ENCODE assay signal across 11 cellular contexts in genomic region chr5:139662617-139663016, GRCh38. TPM values are rescaled to one million over a fixed set of nuclear protein-coding genes. Genes with fewer than 3 reads are reported as not detected.
A peak's percentile ranks its signal among the peaks of the same experiment; 100 is the strongest.
DNase-seq lines count a peak whose midpoint lies in the region; TF ChIP-seq lines count a peak whose summit lies in the region.
"Had no signal": no experiment of that assay in that cellular context is flagged by ENCODE, and none has a peak within 500 bp of the region (broad histone marks: within the 10 kb centered on the region; RNA-seq: fewer than 3 reads in every experiment).

No MANE protein-coding gene starts in this region.

- H3K9ac ChIP-seq in liver (ENCODE audit: low read depth in 1 of 2, low read length in 2 of 2) = no peak overlapping the region
- H3K9ac ChIP-seq in subcutaneous abdominal adipose tissue (ENCODE audit: low read length in 5 of 5) = peak overlapping the region in 1 of 5 donors; percentile 64

- H3K4me3 ChIP-seq in Peyer's patch = no peak overlapping the region
- H3K4me3 ChIP-seq in liver (ENCODE audit: low read depth in 1 of 3, low read length in 3 of 3) = no peak overlapping the region
- H3K4me3 ChIP-seq in subcutaneous abdominal adipose tissue (ENCODE audit: low read depth in 1 of 5, low read length in 5 of 5) = no peak overlapping the region

- H3K27ac ChIP-seq in Peyer's patch = peak overlapping the region in 3 of 4 donors; percentile 54 to 92 (median 56)
- H3K27ac ChIP-seq in liver (ENCODE audit: low read depth in 1 of 2, low read length in 2 of 2) = peak overlapping the region; percentile 72
- H3K27ac ChIP-seq in subcutaneous abdominal adipose tissue (ENCODE audit: low read depth, low read length) = peak overlapping the region; percentile 97
- H3K27ac ChIP-seq: VCaP had no signal

- H3K4me1 ChIP-seq in Peyer's patch (peaks cover 0 to 75% (median 49%) of the 10 kb centered on the region in 4 donors), liver (ENCODE audit: control insufficient read depth in 4 of 4, insufficient read depth in 4 of 4, low read length in 3 of 4) (peaks cover 71 to 98% (median 92%) of the 10 kb centered on the region in 4 donors), subcutaneous abdominal adipose tissue (ENCODE audit: control insufficient read depth in 5 of 5, insufficient read depth in 5 of 5, low read length in 5 of 5) (peaks cover 26 to 95% (median 92%) of the 10 kb centered on the region in 5 donors)

- DNase-seq in Peyer's patch = no peak
- no peak for DNase-seq in stimulated activated CD4-positive, alpha-beta T cell treated with anti-CD3 and anti-CD28 coated beads, Interleukin-4, amount 100 ng/mL, for 4 hours
- no peak for DNase-seq in stimulated activated CD4-positive, alpha-beta T cell treated with anti-CD3 and anti-CD28 coated beads, Interleukin-1b, Interleukin-23, amount 100 ng/mL, for 48 hours
- no peak for DNase-seq in activated T-cell treated with anti-CD3 and anti-CD28 coated beads, Interleukin-2, amount 50 U/mL, for 1 hour
- DNase-seq: kidney glomerular epithelial cell, NCI-H1048, NCI-H526 had no signal

- H3K27me3 ChIP-seq in Peyer's patch (no peaks in the 10 kb centered on the region), liver (ENCODE audit: control insufficient read depth in 4 of 4, insufficient read depth in 4 of 4, low read length in 3 of 4) (no peaks in the 10 kb centered on the region), subcutaneous abdominal adipose tissue (ENCODE audit: control insufficient read depth in 5 of 5, insufficient read depth in 4 of 5, low read length in 5 of 5) (no peaks in the 10 kb centered on the region)

- WGBS in liver = 59% methylated on average over 9 of the region's 9 CpGs

- TF ChIP-seq POLR2A in GM19193 (IDR thresholded peaks at IDR 0.05; ENCODE audit: extremely low read depth, insufficient read depth, insufficient read length) = peak; percentile 17
- no peak for TF ChIP-seq POLR2A in Peyer's patch (IDR thresholded peaks at IDR 0.05)

- H3K9me3 ChIP-seq in Peyer's patch (no peaks in the 10 kb centered on the region), liver (ENCODE audit: control insufficient read depth in 4 of 4, low read length in 3 of 4) (no peaks in the 10 kb centered on the region), subcutaneous abdominal adipose tissue (ENCODE audit: control insufficient read depth in 5 of 5, low read length in 5 of 5) (no peaks in the 10 kb centered on the region)

- no peak for TF ChIP-seq RAD21 in liver (IDR thresholded peaks at IDR 0.05)

- no peaks in the 10 kb centered on the region for H3K36me3 ChIP-seq in Peyer's patch
- no peaks in the 10 kb centered on the region for H3K36me3 ChIP-seq in liver (ENCODE audit: control insufficient read depth in 4 of 4, insufficient read depth in 3 of 4, low read depth in 1 of 4, low read length in 3 of 4)
- H3K36me3 ChIP-seq in subcutaneous abdominal adipose tissue (ENCODE audit: control insufficient read depth in 5 of 5, insufficient read depth in 5 of 5, low read length in 5 of 5) = peaks cover 0 to 2% (median 0%) of the 10 kb centered on the region in 5 donors

- TF ChIP-seq CTCF in Peyer's patch (IDR thresholded peaks at IDR 0.05) (no peak), liver (IDR thresholded peaks at IDR 0.05; ENCODE audit: low read depth, low read length, missing input control) (no peak)

TF ChIP-seq in liver, 16 proteins besides CTCF, POLR2A, EP300 and RAD21:
- TF ChIP-seq FOXA1 (IDR thresholded peaks at IDR 0.05) = no peak
- TF ChIP-seq ATF3 (IDR thresholded peaks at IDR 0.05) = no peak
- peak; percentile 7 for TF ChIP-seq FOXA2 (IDR thresholded peaks at IDR 0.05)
TF ChIP-seq in liver: peak in this region for 1.

RNA-seq across cellular contexts. Expression of gene CXXC5, which starts 14.5 kb away (rescaled TPM):
- total RNA-seq in Peyer's patch (10 to 100 TPM; 21.7 to 49.5 (median 30.9) TPM), liver (10 to 100 TPM; 59.1 to 78.6 TPM)
- 10 to 100 TPM; 40.6 to 70.0 TPM for polyA plus RNA-seq in liver
